ENCODE assay signal across 9 cellular contexts in genomic region chr13:32216281-32216680, GRCh38.
"Had no signal": no experiment of that assay in that cellular context is flagged by ENCODE, and none has a peak within 500 bp of the region (broad histone marks: within the 10 kb centered on the region; RNA-seq: fewer than 3 reads in every experiment).

No MANE protein-coding gene starts in this region.

- H3K27ac ChIP-seq: HL-60 had no signal

- H3K27ac Mint-ChIP-seq: GM23338, HFFc6 had no signal

- H3K4me1 Mint-ChIP-seq: GM23338 had no signal

- H3K4me3 Mint-ChIP-seq: GM23338, HFFc6 had no signal

- H3K9me3 ChIP-seq: HAP-1 had no signal

- FAIRE-seq: H1, H54, HepG2, K562 had no signal

- H3K4me2 ChIP-seq: GM23338 had no signal

- H3K36me3 ChIP-seq: HAP-1 had no signal

- DNase-seq: HFFc6 had no signal

- H3K4me1 ChIP-seq: HAP-1 had no signal

- H2AFZ ChIP-seq: GM23338 had no signal

- ATAC-seq: GM23338, HCT116, HepG2, K562 had no signal

- H3K9me3 Mint-ChIP-seq: GM23338, HFFc6 had no signal

- H3K4me3 ChIP-seq: GM23338, HAP-1, K562 had no signal
